In the genomic region with DNA sequence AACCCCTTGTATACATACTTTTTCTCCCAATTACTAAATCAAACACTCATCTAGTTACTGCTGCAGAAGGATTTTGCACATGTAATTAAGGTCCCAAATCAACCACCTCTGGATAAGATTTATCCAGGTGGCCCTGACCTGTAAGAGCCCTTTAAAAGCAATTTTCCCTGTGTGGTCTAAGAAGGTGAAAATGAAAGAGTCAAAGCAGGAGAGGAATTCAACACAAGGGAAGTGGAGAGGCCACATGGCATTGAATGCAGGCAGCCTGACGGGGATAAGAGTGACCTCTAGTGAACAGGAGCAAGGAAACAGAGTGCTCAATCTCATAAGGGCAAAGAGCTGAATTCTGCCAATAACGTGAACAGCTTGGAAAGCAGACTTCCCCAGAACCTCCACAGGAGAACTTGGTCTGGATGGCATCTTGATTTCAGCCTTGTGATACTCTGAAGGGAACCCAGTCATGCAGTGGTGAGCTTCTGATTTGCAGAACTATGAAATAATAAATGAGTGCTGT, we compare ENCODE assay signal across 8 cellular contexts. TPM values are rescaled to one million over a fixed set of nuclear protein-coding genes. Genes with fewer than 3 reads are reported as not detected.
DNase-seq lines count a peak whose midpoint lies in the region; ATAC-seq and TF ChIP-seq lines count a peak whose summit lies in the region.

No MANE protein-coding gene starts in this region.

- H3K4me3 ChIP-seq in BE2C (ENCODE audit: low read depth, low read length), result no peak overlapping the region

- H3K27me3 Mint-ChIP-seq in activated naive CD8-positive, alpha-beta T cell treated with anti-CD3 and anti-CD28 coated beads for 36 hours, result no peaks in the 10 kb centered on the region

- TF ChIP-seq CTCF in BE2C (IDR thresholded peaks at IDR 0.05; ENCODE audit: low read depth, low read length), result peak; percentile 58
- TF ChIP-seq CTCF in GM13976 (IDR thresholded peaks at IDR 0.05; ENCODE audit: borderline replicate concordance, control extremely low read depth, extremely low read depth, insufficient read depth, missing control alignments), result peak; percentile 33

- H3K36me3 Mint-ChIP-seq in activated naive CD8-positive, alpha-beta T cell treated with anti-CD3 and anti-CD28 coated beads for 36 hours, result peaks cover 31% of the 10 kb centered on the region

- peak overlapping the region; percentile 65 for H3K27ac Mint-ChIP-seq in activated naive CD8-positive, alpha-beta T cell treated with anti-CD3 and anti-CD28 coated beads for 36 hours

- no peaks in the 10 kb centered on the region for H3K27me3 ChIP-seq in BE2C

- DNase-seq in BE2C (peak; percentile 40), GM13976 (ENCODE audit: low spot score) (no peak), NCI-H226 (peak; percentile 21), islet precursor cell (peak; percentile 78), dedifferentiated amniotic fluid mesenchymal stem cell (ENCODE audit: extremely low spot score) (no peak)
- no peak for DNase-seq in activated naive CD8-positive, alpha-beta T cell treated with anti-CD3 and anti-CD28 coated beads for 36 hours

- no peaks in the 10 kb centered on the region for H3K36me3 ChIP-seq in BE2C

- peak; percentile 76 for ATAC-seq in HG02852 (IDR thresholded peaks at IDR 0.05; ENCODE audit: unreplicated experiment)
- ATAC-seq in HG03521 (IDR thresholded peaks at IDR 0.05; ENCODE audit: unreplicated experiment), result no peak

- H3K9me3 ChIP-seq in BE2C, result no peaks in the 10 kb centered on the region

- peaks cover 81% of the 10 kb centered on the region for H3K4me1 Mint-ChIP-seq in activated naive CD8-positive, alpha-beta T cell treated with anti-CD3 and anti-CD28 coated beads for 36 hours

- H3K4me3 Mint-ChIP-seq in activated naive CD8-positive, alpha-beta T cell treated with anti-CD3 and anti-CD28 coated beads for 36 hours, result peak overlapping the region; percentile 2

- no peaks in the 10 kb centered on the region for H3K9me3 Mint-ChIP-seq in activated naive CD8-positive, alpha-beta T cell treated with anti-CD3 and anti-CD28 coated beads for 36 hours

- peaks cover 7% of the 10 kb centered on the region; the same call in 1 of the 2 replicates for H3K4me1 ChIP-seq in BE2C

- in situ Hi-C loops in GM13976 (cut with MboI; ENCODE audit: low sequenced_read_pairs, unreplicated experiment), result no loop called here

RNA-seq across cellular contexts. Expression of a gene that starts 27.2 kb away (rescaled TPM):
- 27.0 TPM for polyA plus RNA-seq in BE2C (2012; ENCODE audit: insufficient read depth, insufficient read length, low read depth)
- total RNA-seq in activated naive CD8-positive, alpha-beta T cell treated with anti-CD3 and anti-CD28 coated beads for 36 hours, result 10 to 100 TPM; 80.8 to 93.2 TPM

Comparison
In these comparisons a context has a peak if more than half of its experiments do, and no peak if none do; other contexts are left out.
1. DNase-seq: peak in BE2C (single experiment), NCI-H226 (single experiment) and islet precursor cell (single experiment); none in GM13976 (single experiment), activated naive CD8-positive, alpha-beta T cell treated with anti-CD3 and anti-CD28 coated beads for 36 hours (single experiment) and dedifferentiated amniotic fluid mesenchymal stem cell (single experiment).